Comparison of ENCODE assay signal across 1 cellular context in the genomic region with DNA sequence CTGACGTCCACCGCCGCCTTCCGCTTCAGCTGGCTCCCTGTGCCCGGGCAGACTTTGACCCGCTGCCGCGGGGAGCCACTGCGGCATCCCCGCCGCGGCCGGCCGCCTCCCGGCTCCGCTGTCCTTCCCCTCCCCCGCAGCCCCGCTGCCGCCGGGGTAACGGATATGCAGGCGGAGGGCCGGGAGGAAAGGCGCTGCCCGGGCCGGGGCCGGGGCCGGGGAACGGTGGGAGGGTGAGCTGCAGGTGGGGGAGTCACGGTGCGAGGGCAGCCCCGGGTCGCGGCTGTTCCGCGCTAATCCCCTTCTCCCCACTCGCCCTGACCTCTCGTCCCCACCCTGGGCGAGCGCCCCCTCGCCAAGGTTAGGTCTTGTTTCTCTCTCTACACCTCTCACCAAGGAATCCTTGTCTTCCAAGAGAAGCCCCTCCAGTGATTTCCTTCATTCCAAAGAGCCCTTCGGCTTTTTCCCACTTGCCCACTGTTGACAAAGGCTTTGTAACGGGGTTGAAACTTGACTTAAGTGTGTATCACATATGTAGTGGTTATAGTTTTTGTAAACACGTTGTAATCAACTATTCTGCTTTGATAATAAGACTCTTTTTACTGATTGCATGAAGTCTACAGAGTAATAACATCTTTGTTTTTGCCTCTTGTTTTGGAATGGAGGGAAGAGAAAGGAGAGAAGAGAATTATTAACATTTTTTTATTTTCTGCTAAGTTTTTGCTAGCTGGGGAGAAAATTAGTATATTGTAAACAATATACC.
A peak's percentile ranks its signal among the peaks of the same experiment; 100 is the strongest.
TF ChIP-seq lines count a peak whose summit lies in the region.

No MANE protein-coding gene starts in this region.

TF ChIP-seq in H1, 55 proteins besides CTCF, POLR2A, EP300 and RAD21 (continued from another document):
- TF ChIP-seq JUND (IDR thresholded peaks at IDR 0.05; ENCODE audit: low read length): no peak
- no peak for TF ChIP-seq BRCA1 (IDR thresholded peaks at IDR 0.05; ENCODE audit: low read depth, low read length)
- TF ChIP-seq ASH2L (IDR thresholded peaks at IDR 0.05; ENCODE audit: low read length): peak; percentile 79
- TF ChIP-seq TCF12 (IDR thresholded peaks at IDR 0.05; ENCODE audit: low read depth, low read length): no peak
- peak; percentile 30 for TF ChIP-seq CTBP2 (IDR thresholded peaks at IDR 0.05; ENCODE audit: borderline replicate concordance, insufficient read depth, insufficient read length, low read length)
- TF ChIP-seq FOSL1 (IDR thresholded peaks at IDR 0.05; ENCODE audit: insufficient read depth, low read depth, low read length): no peak
- TF ChIP-seq KDM4A (IDR thresholded peaks at IDR 0.05; ENCODE audit: low read depth, low read length, severe bottlenecking): peak; percentile 67
- TF ChIP-seq CHD2 (IDR thresholded peaks at IDR 0.05; ENCODE audit: low read length): no peak
- TF ChIP-seq ZNF274 (IDR thresholded peaks at IDR 0.05; ENCODE audit: borderline replicate concordance, extremely low read depth, low read length): no peak
- TF ChIP-seq RBBP5 (IDR thresholded peaks at IDR 0.05; ENCODE audit: borderline replicate concordance, low read depth, low read length): peak; percentile 90
- 0 out of 4 replicates have a peak, but pooled peaks of 1 of the 2 experiments have one; percentile 17 for TF ChIP-seq HDAC2 (IDR thresholded peaks at IDR 0.05; ENCODE audit: borderline replicate concordance in 1 of 2, low read depth in 2 of 2, low read length in 2 of 2)
- TF ChIP-seq SIX5 (IDR thresholded peaks at IDR 0.05; ENCODE audit: low read depth, low read length): no peak
TF ChIP-seq in H1: peak in this region for 7.
